Comparison of ENCODE assay signal across 8 cellular contexts in the genomic region with DNA sequence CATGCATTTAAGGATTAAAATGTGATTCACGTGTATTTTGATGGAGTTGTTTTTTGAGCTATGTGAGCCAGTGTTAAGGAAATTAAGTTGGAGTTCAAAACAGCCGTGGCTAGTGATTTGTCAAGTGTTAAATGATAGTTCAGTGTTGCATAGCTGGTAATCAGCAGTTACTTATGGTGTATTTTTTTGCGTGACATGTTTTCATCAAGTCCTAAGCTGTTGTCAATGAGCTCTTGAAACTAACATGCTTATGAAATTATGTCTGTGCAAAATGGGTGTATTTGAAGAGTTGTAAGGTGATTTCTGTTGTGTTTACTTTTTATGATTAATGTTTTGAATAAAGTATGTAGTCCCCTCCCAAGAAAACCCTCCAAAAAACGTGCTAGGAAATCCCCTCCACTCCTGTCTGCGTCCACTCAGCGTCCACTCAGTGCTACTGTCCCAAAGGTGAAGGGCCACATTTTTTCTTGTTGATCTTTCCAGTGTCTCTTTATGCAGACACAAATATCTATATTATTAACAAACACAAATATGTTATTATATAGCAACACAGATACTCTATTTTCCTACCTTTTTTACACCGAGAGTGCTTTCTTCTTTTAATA. TPM values are rescaled to one million over a fixed set of nuclear protein-coding genes. Genes with fewer than 3 reads are reported as not detected.
DNase-seq lines count a peak whose midpoint lies in the region; TF ChIP-seq lines count a peak whose summit lies in the region.

No MANE protein-coding gene starts in this region.

- H3K27me3 ChIP-seq in BE2C (no peaks in the 10 kb centered on the region), mammary epithelial cell (ENCODE audit: insufficient read depth, low read length) (no peaks in the 10 kb centered on the region), muscle layer of colon (ENCODE audit: control insufficient read depth in 1 of 2, insufficient read depth in 2 of 2, low read length in 2 of 2) (no peaks in the 10 kb centered on the region)

- no peak overlapping the region for H2AFZ ChIP-seq in mammary epithelial cell (ENCODE audit: low read depth, low read length)

- peaks cover 92% of the 10 kb centered on the region for H3K79me2 ChIP-seq in mammary epithelial cell (ENCODE audit: insufficient read depth, low read length)

- H3K27ac Mint-ChIP-seq in activated naive CD4-positive, alpha-beta T cell treated with anti-CD3 and anti-CD28 coated beads for 36 hours: no peak overlapping the region

- H3K27me3 Mint-ChIP-seq in activated naive CD4-positive, alpha-beta T cell treated with anti-CD3 and anti-CD28 coated beads for 36 hours (ENCODE audit: low read depth): no peaks in the 10 kb centered on the region

- H3K9ac ChIP-seq in mammary epithelial cell (ENCODE audit: insufficient read depth, low read length): peak overlapping the region; percentile 57
- peak overlapping the region; percentile 1 for H3K9ac ChIP-seq in muscle layer of colon (ENCODE audit: low read length)

- intact Hi-C loops in mammary epithelial cell (cut with micrococcal nuclease): loop anchor here (5.0 kb wide), 1 partner anchor 453 kb away; no protein-coding TSS in a partner anchor
- intact Hi-C loops in activated naive CD4-positive, alpha-beta T cell treated with anti-CD3 and anti-CD28 coated beads for 36 hours (cut with micrococcal nuclease): loop anchor here (5.0 to 10.0 kb wide), 3 partner anchors 78 to 775 kb away; a partner anchor contains a TSS

- H3K9me3 ChIP-seq in BE2C (no peaks in the 10 kb centered on the region), HEK293 (ENCODE audit: control insufficient read depth, insufficient read depth, low read depth, low read length) (no peaks in the 10 kb centered on the region), mammary epithelial cell (replicated peaks; ENCODE audit: insufficient read depth, low read length) (no peaks in the 10 kb centered on the region), muscle layer of colon (ENCODE audit: low read length) (no peaks in the 10 kb centered on the region)

- no peak for TF ChIP-seq CTCF in BE2C (IDR thresholded peaks at IDR 0.05; ENCODE audit: low read depth, low read length)
- TF ChIP-seq CTCF in HEK293 (tag by site-specific recombination; IDR thresholded peaks at IDR 0.05): no peak
- TF ChIP-seq CTCF in mammary epithelial cell (conservative IDR thresholded peaks at IDR 0.05 in 1 of 2, IDR thresholded peaks at IDR 0.05 in 1 of 2; ENCODE audit: extremely low read depth in 1 of 2, insufficient read depth in 1 of 2, low read depth in 1 of 2, low read length in 2 of 2): no peak

- no peak overlapping the region for H3K4me3 Mint-ChIP-seq in activated naive CD4-positive, alpha-beta T cell treated with anti-CD3 and anti-CD28 coated beads for 36 hours

- H3K36me3 Mint-ChIP-seq in activated naive CD4-positive, alpha-beta T cell treated with anti-CD3 and anti-CD28 coated beads for 36 hours (ENCODE audit: low read depth): peaks cover 1% of the 10 kb centered on the region

- H3K36me3 ChIP-seq in BE2C: peaks cover 11% of the 10 kb centered on the region; the same call in 1 of the 2 replicates
- peaks cover 0 to 8% of the 10 kb centered on the region in 2 experiments; a peak in 2 of 3 replicates for H3K36me3 ChIP-seq in HEK293 (ENCODE audit: control insufficient read depth in 2 of 2, insufficient read depth in 1 of 2, low read length in 2 of 2)
- H3K36me3 ChIP-seq in mammary epithelial cell (ENCODE audit: insufficient read depth, low read length): peaks cover 7% of the 10 kb centered on the region
- H3K36me3 ChIP-seq in muscle layer of colon (ENCODE audit: insufficient read depth, low read length): no peaks in the 10 kb centered on the region

- H3K27ac ChIP-seq in HEK293 (ENCODE audit: extremely low read depth, low read depth, low read length): no peak overlapping the region
- peak overlapping the region; percentile 87 for H3K27ac ChIP-seq in mammary epithelial cell (ENCODE audit: insufficient read depth, low read depth, low read length)
- no peak overlapping the region for H3K27ac ChIP-seq in muscle layer of colon (ENCODE audit: low read depth, low read length)

- POLR2A ChIA-PET in HEK293 (lab: Yijun Ruan, JAX): interaction anchor here (0.8 to 1.3 kb wide), 2 partner anchors 29 to 111 kb away, joined by 4 read pairs; no protein-coding TSS in a partner anchor

- in situ Hi-C loops in mammary epithelial cell (cut with MboI; ENCODE audit: low sequenced_read_pairs in 2 of 2): loop anchor here in 1 of 2 donors (5.0 to 10.0 kb wide), 3 partner anchors 48 to 215 kb away; no protein-coding TSS in a partner anchor

- WGBS in mammary epithelial cell (ENCODE audit: low coverage, missing lambda C conversion rate): 47% methylated on average over 7 of the region's 7 CpGs

- CTCF ChIA-PET in HEK293 (lab: Yijun Ruan, JAX): interaction anchor here (0.5 to 8.7 kb wide), 9 partner anchors 9 to 220 kb away, joined by 3 to 115 read pairs (median 3); no protein-coding TSS in a partner anchor
- CTCF ChIA-PET in mammary epithelial cell (lab: Charles Lee; ENCODE audit: low non-redundant PET): interaction anchor here (0.6 kb wide), 1 partner anchor 57 kb away, joined by 3 read pairs; no protein-coding TSS in a partner anchor
- CTCF ChIA-PET in activated naive CD4-positive, alpha-beta T cell treated with anti-CD3 and anti-CD28 coated beads for 36 hours (lab: Charles Lee): interaction anchor here (0.9 to 8.2 kb wide), 8 partner anchors 8 to 107 kb away, joined by 3 to 124 read pairs (median 5); no protein-coding TSS in a partner anchor

- no peak for DNase-seq in BE2C
- no peak for DNase-seq in mammary epithelial cell
- DNase-seq in DMS 273 (lab: John Stamatoyannopoulos, UW; ENCODE audit: unreplicated experiment): no peak
- DNase-seq in HuH-7 (ENCODE audit: low spot score): no peak
- DNase-seq in MV-4-11 (lab: John Stamatoyannopoulos, UW): no peak
- DNase-seq in activated naive CD4-positive, alpha-beta T cell treated with anti-CD3 and anti-CD28 coated beads for 36 hours: no peak

- peaks cover 3% of the 10 kb centered on the region for H4K20me1 ChIP-seq in mammary epithelial cell (ENCODE audit: insufficient read depth, low read length)

- H3K4me1 ChIP-seq in BE2C: peaks cover 42% of the 10 kb centered on the region
- H3K4me1 ChIP-seq in HEK293 (ENCODE audit: control insufficient read depth, insufficient read depth, low read length): peaks cover 17% of the 10 kb centered on the region
- peaks cover 54% of the 10 kb centered on the region for H3K4me1 ChIP-seq in mammary epithelial cell (ENCODE audit: insufficient read depth, low read length)
- H3K4me1 ChIP-seq in muscle layer of colon (ENCODE audit: insufficient read depth, low read length): peaks cover 44% of the 10 kb centered on the region

- peak overlapping the region; percentile 8; the same call in 1 of the 2 replicates for H3K4me3 ChIP-seq in BE2C (ENCODE audit: low read depth, low read length)
- no peak overlapping the region for H3K4me3 ChIP-seq in HEK293 (ENCODE audit: low read depth, low read length)
- peak overlapping the region in 2 of 3 experiments; percentile 37 to 60 for H3K4me3 ChIP-seq in mammary epithelial cell (replicated peaks in 1 of 3; ENCODE audit: insufficient read depth in 1 of 3, low read depth in 2 of 3, low read length in 3 of 3)
- H3K4me3 ChIP-seq in muscle layer of colon (ENCODE audit: low read depth in 1 of 2, low read length in 2 of 2): no peak overlapping the region

- TSS peak; percentile 83 for BruUV-seq in mammary epithelial cell (replicated peaks; lab: Mats Ljungman, UMichigan)

- dilution Hi-C loops in mammary epithelial cell (cut with HindIII; ENCODE audit: low sequenced_read_pairs): no loop called here

- H3K4me1 Mint-ChIP-seq in activated naive CD4-positive, alpha-beta T cell treated with anti-CD3 and anti-CD28 coated beads for 36 hours (ENCODE audit: low read depth): peaks cover 52% of the 10 kb centered on the region

- H3K4me2 ChIP-seq in mammary epithelial cell (ENCODE audit: insufficient read depth, low read depth, low read length): peak overlapping the region; percentile 79

- no peaks in the 10 kb centered on the region for H3K9me3 Mint-ChIP-seq in activated naive CD4-positive, alpha-beta T cell treated with anti-CD3 and anti-CD28 coated beads for 36 hours

TF ChIP-seq in HEK293, 187 proteins besides CTCF, POLR2A, EP300 and RAD21 (continues in another document):
- TF ChIP-seq ZNF169 (tag by site-specific recombination; IDR thresholded peaks at IDR 0.05): no peak
- TF ChIP-seq ZNF776 (tag by site-specific recombination; IDR thresholded peaks at IDR 0.05; ENCODE audit: borderline replicate concordance): no peak
- TF ChIP-seq ZFP37 (tag by site-specific recombination; IDR thresholded peaks at IDR 0.05): no peak
- TF ChIP-seq, protein P1, sequence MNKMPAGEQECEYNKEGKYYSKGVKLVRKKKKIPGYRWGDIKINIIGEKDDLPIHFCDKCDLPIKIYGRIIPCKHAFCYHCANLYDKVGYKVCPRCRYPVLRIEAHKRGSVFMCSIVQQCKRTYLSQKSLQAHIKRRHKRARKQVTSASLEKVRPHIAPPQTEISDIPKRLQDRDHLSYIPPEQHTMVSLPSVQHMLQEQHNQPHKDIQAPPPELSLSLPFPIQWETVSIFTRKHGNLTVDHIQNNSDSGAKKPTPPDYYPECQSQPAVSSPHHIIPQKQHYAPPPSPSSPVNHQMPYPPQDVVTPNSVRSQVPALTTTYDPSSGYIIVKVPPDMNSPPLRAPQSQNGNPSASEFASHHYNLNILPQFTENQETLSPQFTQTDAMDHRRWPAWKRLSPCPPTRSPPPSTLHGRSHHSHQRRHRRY (tag by site-specific recombination; IDR thresholded peaks at IDR 0.05): no peak

RNA-seq across cellular contexts. Expression of a gene that starts 30.0 kb away (rescaled TPM):
- polyA plus RNA-seq in BE2C (2012; ENCODE audit: insufficient read depth, insufficient read length, low read depth): 184 TPM
- 100 to 1,000 TPM in 1 of 2 donors, 10 to 100 TPM in 1; 60.5 to 111 TPM for total RNA-seq in mammary epithelial cell
- polyA plus RNA-seq in mammary epithelial cell: 82.9 TPM
- polyA minus RNA-seq in mammary epithelial cell: 390 TPM
- 10 to 100 TPM; 93.9 to 95.2 TPM for total RNA-seq in activated naive CD4-positive, alpha-beta T cell treated with anti-CD3 and anti-CD28 coated beads for 36 hours

Comparison
In these comparisons a context has a peak if more than half of its experiments do, and no peak if none do; other contexts are left out.
1. H3K4me3 ChIP-seq: peak in BE2C (single experiment) and mammary epithelial cell (2 of 3); none in HEK293 (single experiment) and muscle layer of colon (0 of 2).